8 cellular contexts compared by ENCODE assay signal in the genomic region with DNA sequence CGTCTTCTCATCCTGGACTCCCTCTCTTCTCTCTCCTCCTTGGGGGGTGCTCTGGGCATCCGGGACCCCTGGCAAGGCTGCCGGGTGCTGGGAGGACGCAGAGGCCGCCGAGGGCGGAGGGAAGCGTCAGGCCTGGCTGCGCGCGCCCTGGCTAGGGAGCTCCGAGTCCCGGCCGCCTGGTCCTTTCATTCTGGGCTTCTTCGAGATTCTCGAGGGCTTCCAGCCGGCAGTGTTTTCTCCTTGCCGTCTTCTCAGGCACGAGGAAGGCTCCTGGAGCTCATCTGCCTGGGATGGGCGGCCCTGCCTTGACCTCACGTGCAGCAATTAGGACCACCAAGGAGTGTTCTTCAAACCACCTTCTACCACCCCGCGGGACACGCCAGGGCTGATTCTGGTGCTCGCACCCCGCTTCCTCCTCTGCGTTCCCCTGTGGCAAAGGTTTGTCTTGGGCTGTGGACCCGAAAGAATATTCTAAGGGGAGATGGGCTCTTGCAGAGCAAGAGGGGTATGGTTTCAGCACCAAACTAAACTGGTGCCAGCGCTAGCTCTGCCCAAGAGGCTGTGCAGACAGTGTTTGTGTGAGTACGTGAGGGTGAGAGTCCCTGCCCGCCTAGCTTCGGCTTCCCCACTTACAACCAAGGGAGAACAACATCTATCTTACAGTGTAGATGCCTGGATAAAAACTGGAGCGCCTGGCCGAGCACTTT. TPM values are rescaled to one million over a fixed set of nuclear protein-coding genes. Genes with fewer than 3 reads are reported as not detected.
DNase-seq lines count a peak whose midpoint lies in the region; ATAC-seq and TF ChIP-seq lines count a peak whose summit lies in the region.

No MANE protein-coding gene starts in this region.

- no peaks in the 10 kb centered on the region for H3K79me2 ChIP-seq in PC-9 (ENCODE audit: low read depth)

- H2AFZ ChIP-seq in PC-9: peak overlapping the region; percentile 80

- no peak for ATAC-seq in stimulated activated naive CD8-positive, alpha-beta T cell treated with anti-CD3 and anti-CD28 coated beads, Interleukin-15, Interleukin-2, amounts not matched to agents 100 U/mL and 50 U/mL, for 24 hours
- ATAC-seq in naive thymus-derived CD4-positive, alpha-beta T cell: no peak
- ATAC-seq in HG03521 (IDR thresholded peaks at IDR 0.05; ENCODE audit: unreplicated experiment): no peak
- ATAC-seq in GM18870 (IDR thresholded peaks at IDR 0.05; ENCODE audit: unreplicated experiment): no peak
- ATAC-seq in HG02938 (IDR thresholded peaks at IDR 0.05; ENCODE audit: unreplicated experiment): no peak

- H3K4me1 ChIP-seq in PC-9 (replicated peaks; ENCODE audit: insufficient read depth) (peaks cover 15% of the 10 kb centered on the region; the same call in 1 of the 2 replicates), endodermal cell (ENCODE audit: control insufficient read depth, insufficient read depth, low read length) (peaks cover 3% of the 10 kb centered on the region)
- peaks cover 53 to 68% of the 10 kb centered on the region in 2 donors for H3K4me1 ChIP-seq in naive thymus-derived CD4-positive, alpha-beta T cell (ENCODE audit: control insufficient read depth in 2 of 2, insufficient read depth in 2 of 2, low read length in 2 of 2)

- BruUV-seq in PC-9 (replicated peaks; lab: Mats Ljungman, UMichigan): no TSS peak

- H3K27ac ChIP-seq in PC-9: no peak overlapping the region
- no peak overlapping the region for H3K27ac ChIP-seq in endodermal cell (ENCODE audit: low read depth, low read length)
- peak overlapping the region; percentile 70 for H3K27ac ChIP-seq in naive thymus-derived CD4-positive, alpha-beta T cell (ENCODE audit: low read depth, low read length)

- no peaks in the 10 kb centered on the region for H4K20me1 ChIP-seq in PC-9 (ENCODE audit: insufficient read depth)

- H3K4me1 Mint-ChIP-seq in stimulated activated naive CD8-positive, alpha-beta T cell treated with anti-CD3 and anti-CD28 coated beads, Interleukin-15, Interleukin-2, amounts not matched to agents 100 ng/mL and 50 ng/mL, for 24 hours (ENCODE audit: low read depth): peaks cover 88% of the 10 kb centered on the region
- H3K4me1 Mint-ChIP-seq in endodermal cell: peaks cover 11% of the 10 kb centered on the region
- H3K4me1 Mint-ChIP-seq in naive thymus-derived CD4-positive, alpha-beta T cell: peaks cover 36 to 85% (median 73%) of the 10 kb centered on the region in 7 donors

- TF ChIP-seq CTCF in PC-9 (conservative IDR thresholded peaks at IDR 0.05): no peak
- TF ChIP-seq CTCF in endodermal cell (conservative IDR thresholded peaks at IDR 0.05): no peak

- intact Hi-C loops in PC-9 (cut with micrococcal nuclease; ENCODE audit: unreplicated experiment): no loop called here
- intact Hi-C loops in naive thymus-derived CD4-positive, alpha-beta T cell (cut with micrococcal nuclease): loop anchor here (1.0 to 5.0 kb wide), 6 partner anchors 19 to 222 kb away; partner anchors contain the start of genes CTNNBIP1 (in 1 of the 2) and TMEM201 (in 1 of the 2)

- peaks cover 20% of the 10 kb centered on the region for H3F3A ChIP-seq in PC-9 (ENCODE audit: insufficient read depth, low read depth)

- H3K9me2 ChIP-seq in PC-9 (ENCODE audit: insufficient read depth): no peaks in the 10 kb centered on the region

- POLR2A ChIA-PET in PC-9 (lab: Charles Lee; ENCODE audit: unreplicated experiment): interaction anchor here (0.5 kb wide), 1 partner anchor 748 kb away, joined by 12 read pairs; no protein-coding TSS in a partner anchor
- POLR2A ChIA-PET in naive thymus-derived CD4-positive, alpha-beta T cell (lab: Charles Lee): interaction anchor here (0.6 to 9.8 kb wide), 13 partner anchors 12 to 132 kb away, joined by 3 to 130 read pairs (median 4); partner anchors contain the start of gene PIK3CD

- H3K4me2 ChIP-seq in PC-9: peak overlapping the region; percentile 86

- CTCF ChIA-PET in PC-9 (lab: Charles Lee): interaction anchor here (0.6 kb wide), 1 partner anchor 99 kb away, joined by 6 read pairs; no protein-coding TSS in a partner anchor
- CTCF ChIA-PET in naive thymus-derived CD4-positive, alpha-beta T cell (lab: Charles Lee): interaction anchor here (0.6 to 4.6 kb wide), 6 partner anchors 10 to 168 kb away, joined by 3 to 28 read pairs (median 4); partner anchors contain the start of gene PIK3CD

- no peaks in the 10 kb centered on the region for H3K9me3 Mint-ChIP-seq in stimulated activated naive CD8-positive, alpha-beta T cell treated with anti-CD3 and anti-CD28 coated beads, Interleukin-15, Interleukin-2, amounts not matched to agents 100 ng/mL and 50 ng/mL, for 24 hours
- H3K9me3 Mint-ChIP-seq in endodermal cell: no peaks in the 10 kb centered on the region
- H3K9me3 Mint-ChIP-seq in naive thymus-derived CD4-positive, alpha-beta T cell: peaks cover 0 to 2% (median 0%) of the 10 kb centered on the region in 11 donors

- no peak overlapping the region for H3K9ac ChIP-seq in endodermal cell (ENCODE audit: extremely low read depth, low read length, poor library complexity, severe bottlenecking)

- whole genome bisulfite sequencing in endodermal cell (ENCODE audit: insufficient coverage in 1 of 2, insufficient read length in 1 of 2), 2 experiments: 4 to 8% methylated on average over 12 to 34 of the region's 34 CpGs

- H3K27me3 ChIP-seq in PC-9 (ENCODE audit: insufficient read depth, low read depth) (no peaks in the 10 kb centered on the region), endodermal cell (ENCODE audit: control insufficient read depth, insufficient read depth, low read length, poor library complexity, severe bottlenecking) (peaks cover 36% of the 10 kb centered on the region)
- no peaks in the 10 kb centered on the region for H3K27me3 ChIP-seq in naive thymus-derived CD4-positive, alpha-beta T cell (ENCODE audit: control insufficient read depth in 2 of 2, insufficient read depth in 2 of 2, low read length in 2 of 2)

- H3K4me3 ChIP-seq in PC-9: peak overlapping the region; percentile 57
- H3K4me3 ChIP-seq in endodermal cell (ENCODE audit: low read length): peak overlapping the region; percentile 89
- H3K4me3 ChIP-seq in naive thymus-derived CD4-positive, alpha-beta T cell (ENCODE audit: low read length): peak overlapping the region; percentile 50

- H3K9me3 ChIP-seq in PC-9 (ENCODE audit: insufficient read depth, low read depth): no peaks in the 10 kb centered on the region
- H3K9me3 ChIP-seq in endodermal cell (ENCODE audit: control insufficient read depth, low read length): no peaks in the 10 kb centered on the region
- H3K9me3 ChIP-seq in naive thymus-derived CD4-positive, alpha-beta T cell (ENCODE audit: control insufficient read depth in 2 of 3, low read length in 3 of 3): no peaks in the 10 kb centered on the region

- H3K27ac Mint-ChIP-seq in stimulated activated naive CD8-positive, alpha-beta T cell treated with anti-CD3 and anti-CD28 coated beads, Interleukin-15, Interleukin-2, amounts not matched to agents 100 ng/mL and 50 ng/mL, for 24 hours: peak overlapping the region; percentile 93
- H3K27ac Mint-ChIP-seq in endodermal cell: no peak overlapping the region
- peak overlapping the region; percentile 61 to 90 (median 81) for H3K27ac Mint-ChIP-seq in naive thymus-derived CD4-positive, alpha-beta T cell

- peak overlapping the region; percentile 82 for H3K4me3 Mint-ChIP-seq in stimulated activated naive CD8-positive, alpha-beta T cell treated with anti-CD3 and anti-CD28 coated beads, Interleukin-15, Interleukin-2, amounts not matched to agents 100 ng/mL and 50 ng/mL, for 24 hours
- H3K4me3 Mint-ChIP-seq in endodermal cell: peak overlapping the region; percentile 72
- H3K4me3 Mint-ChIP-seq in naive thymus-derived CD4-positive, alpha-beta T cell: peak overlapping the region; percentile 80 to 90 (median 87)

- DNase-seq in stimulated activated naive CD8-positive, alpha-beta T cell treated with anti-CD3 and anti-CD28 coated beads, Interleukin-15, Interleukin-2, amounts not matched to agents 100 U/mL and 50 U/mL, for 24 hours: no peak
- DNase-seq in PC-9 (peak in 1 of 2 experiments; percentile 16), endodermal cell (peak; percentile 81)
- peak in 1 of 9 donors; percentile 24 for DNase-seq in naive thymus-derived CD4-positive, alpha-beta T cell

- H3K36me3 Mint-ChIP-seq in stimulated activated naive CD8-positive, alpha-beta T cell treated with anti-CD3 and anti-CD28 coated beads, Interleukin-15, Interleukin-2, amounts not matched to agents 100 ng/mL and 50 ng/mL, for 24 hours (ENCODE audit: low read depth): peaks cover 34% of the 10 kb centered on the region
- H3K36me3 Mint-ChIP-seq in endodermal cell (ENCODE audit: low read depth): peaks cover 5% of the 10 kb centered on the region
- H3K36me3 Mint-ChIP-seq in naive thymus-derived CD4-positive, alpha-beta T cell: peaks cover 0 to 30% (median 12%) of the 10 kb centered on the region in 5 donors

- no peaks in the 10 kb centered on the region for H3K27me3 Mint-ChIP-seq in stimulated activated naive CD8-positive, alpha-beta T cell treated with anti-CD3 and anti-CD28 coated beads, Interleukin-15, Interleukin-2, amounts not matched to agents 100 ng/mL and 50 ng/mL, for 24 hours
- peaks cover 33% of the 10 kb centered on the region for H3K27me3 Mint-ChIP-seq in endodermal cell (ENCODE audit: insufficient read depth)
- H3K27me3 Mint-ChIP-seq in naive thymus-derived CD4-positive, alpha-beta T cell: no peaks in the 10 kb centered on the region

- H3K36me3 ChIP-seq in PC-9 (ENCODE audit: low read depth) (no peaks in the 10 kb centered on the region), endodermal cell (ENCODE audit: control insufficient read depth, insufficient read depth, low read length) (no peaks in the 10 kb centered on the region)
- peaks cover 3 to 21% (median 8%) of the 10 kb centered on the region in 3 experiments for H3K36me3 ChIP-seq in naive thymus-derived CD4-positive, alpha-beta T cell (ENCODE audit: control insufficient read depth in 2 of 3, insufficient read depth in 3 of 3, low read length in 3 of 3)

RNA-seq across cellular contexts. Expression of gene PIK3CD, which starts 36.5 kb away (rescaled TPM):
- total RNA-seq in PC-9 (2021): 10.3 and 16.4 TPM in 2 replicates
- total RNA-seq in endodermal cell: 10 to 100 TPM; 13.9 to 14.2 TPM
- 4.3 TPM for polyA plus RNA-seq in endodermal cell (2013, experiment 1 of 2)
- polyA plus RNA-seq in endodermal cell (2013, experiment 2 of 2): 3.3 TPM
- total RNA-seq in naive thymus-derived CD4-positive, alpha-beta T cell: 100 to 1,000 TPM; 269 to 313 (median 283) TPM
- polyA plus RNA-seq in naive thymus-derived CD4-positive, alpha-beta T cell: 100 to 1,000 TPM in 1 of 2 donors, 10 to 100 TPM in 1; 74.9 to 174 TPM

Comparison
In these comparisons a context has a peak if more than half of its experiments do, and no peak if none do; other contexts are left out.
1. RNA of gene PIK3CD, which starts 36.5 kb away (total RNA-seq): 269 to 313 TPM in naive thymus-derived CD4-positive, alpha-beta T cell; 13.9 to 14.2 TPM in endodermal cell and 10.3 to 16.4 TPM in PC-9; every median in the first group is over 10 times any median in the second.
2. Peak in every context shown above with its lines, with median percentiles within 50 percentile points of each other: H3K4me3 Mint-ChIP-seq and H3K4me3 ChIP-seq.